ENCODE assay signal across 7 cellular contexts in genomic region chr9:83912194-83912593, GRCh38. TPM values are rescaled to one million over a fixed set of nuclear protein-coding genes. Genes with fewer than 3 reads are reported as not detected.
DNase-seq lines count a peak whose midpoint lies in the region; ATAC-seq and TF ChIP-seq lines count a peak whose summit lies in the region.
"Not testable (repeated sequence)": the region's sequence is repeated elsewhere in the genome, so short reads cannot be mapped to it uniquely, and the experiment has no call there.

No MANE protein-coding gene starts in this region.

- not testable (repeated sequence) for H4K20me1 ChIP-seq in HCT116 (ENCODE audit: insufficient read depth); SK-N-SH (ENCODE audit: insufficient read depth)

- H3F3A ChIP-seq in SK-N-SH (replicated peaks; ENCODE audit: insufficient read depth), result not testable (repeated sequence)

- POLR2A ChIA-PET in HCT116 (lab: Charles Lee); SK-N-SH (lab: Yijun Ruan, JAX): not testable (repeated sequence)

- not testable (repeated sequence) for TF ChIP-seq POLR2A in HCT116 (IDR thresholded peaks at IDR 0.05; ENCODE audit: borderline replicate concordance, extremely low read depth, insufficient read depth, insufficient read length)

- intact Hi-C loops in HCT116 (cut with micrococcal nuclease), result loop anchor here (5.0 to 10.0 kb wide), 2 partner anchors 290 to 577 kb away; partner anchors contain the start of gene IDNK
- intact Hi-C loops in natural killer cell (cut with micrococcal nuclease), result loop anchor here (2.0 kb wide), 2 partner anchors 291 to 577 kb away; no protein-coding TSS in a partner anchor

- not testable (repeated sequence) for H3K27ac ChIP-seq in HCT116 (ENCODE audit: low read depth, low read length); SK-N-SH (ENCODE audit: low read depth in 2 of 2, low read length in 1 of 2); brain microvascular endothelial cell

- peak; percentile 63 for TF ChIP-seq RAD21 in HCT116 (IDR thresholded peaks at IDR 0.05; ENCODE audit: low read depth)
- TF ChIP-seq RAD21 in SK-N-SH (IDR thresholded peaks at IDR 0.05; ENCODE audit: low read length), result peak; percentile 59

- H3K4me1 Mint-ChIP-seq in glutamatergic neuron (ENCODE audit: low read depth, unreplicated experiment); natural killer cell: not testable (repeated sequence)

- peak; percentile 74 for ATAC-seq in HCT116
- ATAC-seq in natural killer cell, result peak; percentile 71 to 83 (median 76)

- 39% methylated on average over 3 of the region's 3 CpGs for WGBS in SK-N-SH (ENCODE audit: low lambda C conversion rate)

- H3K9me3 ChIP-seq in HCT116 (ENCODE audit: control insufficient read depth in 1 of 2, insufficient read depth in 1 of 2, low read depth in 1 of 2, low read length in 2 of 2); SK-N-SH: not testable (repeated sequence)

- H3K27me3 Mint-ChIP-seq in glutamatergic neuron (ENCODE audit: unreplicated experiment); natural killer cell (ENCODE audit: low read depth in 2 of 2): not testable (repeated sequence)

- not testable (repeated sequence) for H3K36me3 Mint-ChIP-seq in glutamatergic neuron (ENCODE audit: unreplicated experiment); natural killer cell

- BruUV-seq in HCT116 (replicated peaks; lab: Mats Ljungman, UMichigan), result not testable (repeated sequence)

- TF ChIP-seq CTCF in GM12864 (IDR thresholded peaks at IDR 0.05; ENCODE audit: low read depth, low read length, missing control alignments) (peak; percentile 14), HCT116 (IDR thresholded peaks at IDR 0.05 in 2 of 3, conservative IDR thresholded peaks at IDR 0.05 in 1 of 3; ENCODE audit: borderline replicate concordance in 1 of 3, insufficient read depth in 1 of 3, low read depth in 2 of 3, low read length in 2 of 3) (peak in 2 of 3 experiments; percentile 33 to 42; a peak in 3 of 6 replicates), SK-N-SH (IDR thresholded peaks at IDR 0.05) (peak; percentile 58), glutamatergic neuron (IDR thresholded peaks at IDR 0.05; ENCODE audit: partially characterized antibody, unreplicated experiment) (peak; percentile 10), natural killer cell (IDR thresholded peaks at IDR 0.05) (peak; percentile 57)
- not testable (repeated sequence) for TF ChIP-seq CTCF in brain microvascular endothelial cell (IDR thresholded peaks at IDR 0.05; ENCODE audit: low read depth, low read length, missing control alignments)

- H3K4me1 ChIP-seq in HCT116 (ENCODE audit: control insufficient read depth in 1 of 2, insufficient read depth in 2 of 2, low read length in 2 of 2); SK-N-SH (ENCODE audit: control insufficient read depth in 1 of 2, insufficient read depth in 2 of 2, low read depth in 1 of 2, low read length in 1 of 2): not testable (repeated sequence)

- not testable (repeated sequence) for H3K4me3 Mint-ChIP-seq in glutamatergic neuron (ENCODE audit: unreplicated experiment); natural killer cell

- H2AFZ ChIP-seq in HCT116 (ENCODE audit: low read depth, low read length, poor library complexity, severe bottlenecking); SK-N-SH (ENCODE audit: low read depth): not testable (repeated sequence)

- H3K4me3 ChIP-seq in GM12864 (ENCODE audit: low read depth, low read length); HCT116 (replicated peaks in 1 of 2; ENCODE audit: low read depth in 1 of 2, low read length in 2 of 2); SK-N-SH (ENCODE audit: low read depth in 2 of 2, low read length in 1 of 2); brain microvascular endothelial cell (ENCODE audit: low read depth, low read length): not testable (repeated sequence)

- H3K9ac ChIP-seq in HCT116 (ENCODE audit: low read length); SK-N-SH: not testable (repeated sequence)

- H3K9me3 Mint-ChIP-seq in glutamatergic neuron (ENCODE audit: unreplicated experiment); natural killer cell: not testable (repeated sequence)

- not testable (repeated sequence) for H3K36me3 ChIP-seq in HCT116 (ENCODE audit: control insufficient read depth in 1 of 2, insufficient read depth in 2 of 2, low read length in 2 of 2); SK-N-SH (replicated peaks in 1 of 2; ENCODE audit: control insufficient read depth in 1 of 2, insufficient read depth in 2 of 2, low read length in 1 of 2); brain microvascular endothelial cell (replicated peaks)

- H3K27me3 ChIP-seq in HCT116 (ENCODE audit: insufficient read depth, low read length); SK-N-SH (ENCODE audit: insufficient read depth); brain microvascular endothelial cell (replicated peaks): not testable (repeated sequence)

- RAD21 ChIA-PET in HCT116 (lab: Charles Lee; ENCODE audit: low non-redundant PET in 1 of 2, low total read pairs in 2 of 2, uncharacterized antibody in 2 of 2, unreplicated experiment in 2 of 2), result not testable (repeated sequence)

- H3K9me2 ChIP-seq in HCT116 (ENCODE audit: insufficient read depth); SK-N-SH: not testable (repeated sequence)

- not testable (repeated sequence) for H3K79me2 ChIP-seq in HCT116 (ENCODE audit: insufficient read depth, low read length); SK-N-SH (ENCODE audit: insufficient read depth)

- not testable (repeated sequence) for TF ChIP-seq EP300 in SK-N-SH (IDR thresholded peaks at IDR 0.05; ENCODE audit: borderline replicate concordance in 1 of 2, low read depth in 1 of 2, low read length in 1 of 2)

- DNase-seq in GM12864 (ENCODE audit: low read depth); HCT116 (ENCODE audit: low read depth, low spot score); SK-N-SH; glutamatergic neuron; natural killer cell: not testable (repeated sequence)
- DNase-seq in NAMALWA (ENCODE audit: low spot score) (peak; percentile 53), brain microvascular endothelial cell (peak; percentile 27)

- in situ Hi-C loops in brain microvascular endothelial cell (cut with HindIII; ENCODE audit: low pct_ligation_motif_present, low sequenced_read_pairs), result not testable (repeated sequence)

- not testable (repeated sequence) for H3K4me2 ChIP-seq in HCT116 (ENCODE audit: low read length); SK-N-SH

- CTCF ChIA-PET in HCT116 (lab: Charles Lee) (interaction anchor here (0.7 to 1.5 kb wide), 6 partner anchors 9 to 578 kb away, joined by 3 to 9 read pairs (median 4); partner anchors contain the start of gene IDNK), SK-N-SH (lab: Yijun Ruan, JAX) (interaction anchor here (1.0 to 2.1 kb wide), 4 partner anchors 9 to 292 kb away, joined by 4 to 9 read pairs (median 5); partner anchors contain the start of gene KIF27)

- H3K27ac Mint-ChIP-seq in glutamatergic neuron (ENCODE audit: unreplicated experiment); natural killer cell: not testable (repeated sequence)

TF ChIP-seq in SK-N-SH, 30 proteins besides CTCF, POLR2A, EP300 and RAD21:
- peak; percentile 43 for TF ChIP-seq SMC3 (IDR thresholded peaks at IDR 0.05; ENCODE audit: low read depth, low read length)

RNA-seq across cellular contexts. Expression of gene KIF27, which starts 9.0 kb away (rescaled TPM):
- total RNA-seq in HCT116 (2021; ENCODE audit: unreplicated experiment) (4.3 TPM), glutamatergic neuron (ENCODE audit: unreplicated experiment) (4.2 TPM), natural killer cell (1 to 10 TPM; 4.0 to 7.7 (median 4.6) TPM)
- polyA plus RNA-seq in HCT116 (2012), result 0.79 and 0.91 TPM in 2 replicates
- polyA plus RNA-seq in SK-N-SH (2012; rRNA removed), result 0.78 and 0.81 TPM in 2 replicates
- polyA plus RNA-seq in SK-N-SH (2012; cell fraction: cytosol; rRNA removed), result 0.68 and 0.95 TPM in 2 replicates
- polyA plus RNA-seq in SK-N-SH (2012; cell fraction: nucleus; rRNA removed), result 0.77 and 2.3 TPM in 2 replicates
